Comparison of ENCODE assay signal across 24 cellular contexts in genomic region chr17:71765437-71765836, GRCh38.
A peak's percentile ranks its signal among the peaks of the same experiment; 100 is the strongest.
DNase-seq lines count a peak whose midpoint lies in the region; ATAC-seq and TF ChIP-seq lines count a peak whose summit lies in the region.
"Had no signal": no experiment of that assay in that cellular context is flagged by ENCODE, and none has a peak within 500 bp of the region (broad histone marks: within the 10 kb centered on the region; RNA-seq: fewer than 3 reads in every experiment).

No MANE protein-coding gene starts in this region.

- H3K23ac ChIP-seq in IMR-90 (ENCODE audit: low read depth, low read length) (no peak overlapping the region), mesendoderm (ENCODE audit: low read length) (no peak overlapping the region)

- dilution Hi-C loops in IMR-90 (cut with HindIII; ENCODE audit: low sequenced_read_pairs, unreplicated experiment), result no loop called here

- no peaks in the 10 kb centered on the region for H3K79me2 ChIP-seq in mesendoderm (ENCODE audit: control insufficient read depth, insufficient read depth, low read length)

- no peak for TF ChIP-seq POLR2A in IMR-90 (IDR thresholded peaks at IDR 0.05; ENCODE audit: low read depth, low read length)

- no peak overlapping the region for H3K9ac ChIP-seq in IMR-90 (ENCODE audit: low read depth, low read length)
- no peak overlapping the region for H3K9ac ChIP-seq in mesendoderm (ENCODE audit: low read length)

- intact Hi-C loops in A673 (cut with micrococcal nuclease; ENCODE audit: unreplicated experiment), result no loop called here
- intact Hi-C loops in IMR-90 (cut with micrococcal nuclease), result no loop called here

- CTCF ChIA-PET in A673 (lab: Charles Lee) (no interaction called here), IMR-90 (lab: Yijun Ruan, JAX) (interaction anchor here (0.5 kb wide), 1 partner anchor 999 kb away, joined by 3 read pairs; no protein-coding TSS in a partner anchor)

- H2BK5ac ChIP-seq in IMR-90 (ENCODE audit: low read depth, low read length, poor library complexity, severe bottlenecking) (no peak overlapping the region), mesendoderm (ENCODE audit: low read length) (no peak overlapping the region)

- no peaks in the 10 kb centered on the region for H3K27me3 ChIP-seq in A673 (replicated peaks; ENCODE audit: insufficient read depth, low read depth, low read length, poor library complexity)
- H3K27me3 ChIP-seq in IMR-90 (ENCODE audit: control insufficient read depth, insufficient read depth, low read length), result no peaks in the 10 kb centered on the region
- no peaks in the 10 kb centered on the region for H3K27me3 ChIP-seq in mesendoderm (ENCODE audit: insufficient read depth, low read length, poor library complexity)
- H3K27me3 ChIP-seq: foreskin keratinocyte, upper lobe of left lung had no signal

- no peak overlapping the region for H4K91ac ChIP-seq in IMR-90 (ENCODE audit: insufficient read depth, low read depth, low read length)

- H2AFZ ChIP-seq in IMR-90 (replicated peaks; ENCODE audit: low read length, poor library complexity), result no peak overlapping the region

- H2BK15ac ChIP-seq in IMR-90 (ENCODE audit: low read depth, low read length) (no peak overlapping the region), mesendoderm (replicated peaks; ENCODE audit: low read depth) (no peak overlapping the region)

- H4K8ac ChIP-seq in IMR-90 (ENCODE audit: low read depth in 2 of 2, low read length in 2 of 2) (no peak overlapping the region), mesendoderm (ENCODE audit: low read depth, low read length) (no peak overlapping the region)

- no peak overlapping the region for H2AK9ac ChIP-seq in IMR-90 (replicated peaks; ENCODE audit: low read depth, low read length, poor library complexity)

- TF ChIP-seq CTCF in A673 (conservative IDR thresholded peaks at IDR 0.05; ENCODE audit: low read depth, low read length) (no peak), IMR-90 (conservative IDR thresholded peaks at IDR 0.05; ENCODE audit: low read depth, low read length) (no peak)

- no peak overlapping the region for H2BK120ac ChIP-seq in IMR-90 (ENCODE audit: low read depth, low read length)
- no peak overlapping the region for H2BK120ac ChIP-seq in mesendoderm (ENCODE audit: low read depth, low read length)

- no peaks in the 10 kb centered on the region for H3K4me1 ChIP-seq in A673 (ENCODE audit: insufficient read depth, low read length, poor library complexity, severe bottlenecking)
- no peaks in the 10 kb centered on the region for H3K4me1 ChIP-seq in IMR-90 (ENCODE audit: control insufficient read depth, insufficient read depth, low read length)
- no peaks in the 10 kb centered on the region for H3K4me1 ChIP-seq in mesendoderm (ENCODE audit: control insufficient read depth, low read depth, low read length)
- H3K4me1 ChIP-seq: upper lobe of left lung had no signal

- ATAC-seq in IMR-90 (ENCODE audit: low read depth), result no peak
- ATAC-seq: activated CD8-positive, alpha-beta memory T cell treated with anti-CD3 and anti-CD28 coated beads, Interleukin-2, amount 10 ng/mL, durations not matched to agents 7 days and 5 days; foreskin keratinocyte; K562; T-cell had no signal

- WGBS in IMR-90 (ENCODE audit: extremely low coverage in 2 of 2, insufficient read length in 1 of 2), 2 experiments, result 33% methylated on average over 1 of the region's 2 CpGs; no CpG with 5 or more reads in 1 of the 2 experiments
- WGBS in mesendoderm (ENCODE audit: extremely low coverage, insufficient coverage, low lambda C conversion rate), result no CpG with 5 or more reads among the region's 2 CpGs

- POLR2A ChIA-PET in A673 (lab: Charles Lee; ENCODE audit: low non-redundant PET), result no interaction called here
- POLR2A ChIA-PET in IMR-90 (lab: Charles Lee; ENCODE audit: unreplicated experiment), result no interaction called here

- DNase-seq in A673 (ENCODE audit: low spot score) (peak; percentile 12), IMR-90 (peak; percentile 1), astrocyte of the hippocampus (ENCODE audit: low read depth, low spot score) (peak; percentile 8), mesendoderm (no peak), NCI-H1092 treated with DMSO at 0.1 percent for 48 hours (lab: John Stamatoyannopoulos, UW) (no peak), DMS53 treated with DMSO at 0.1 percent for 48 hours (lab: John Stamatoyannopoulos, UW; ENCODE audit: unreplicated experiment) (no peak)
- DNase-seq in activated CD4-positive, alpha-beta T cell treated with anti-CD3 and anti-CD28 coated beads, Interleukin-2, amount 50 U/mL, for 48 hours, result no peak
- DNase-seq in central memory CD4-positive, alpha-beta T cell, result no peak
- DNase-seq: 8988T; activated CD4-positive, alpha-beta T cell treated with anti-CD3 and anti-CD28 coated beads for 1 hour; activated CD8-positive, alpha-beta memory T cell treated with anti-CD3 and anti-CD28 coated beads, Interleukin-2, amount 10 ng/mL, durations not matched to agents 7 days and 5 days; aorta; foreskin keratinocyte; hypothalamus; NCI-H187; NCI-H82; nucleus accumbens; retina; SIG-M5; stimulated activated CD4-positive, alpha-beta T cell treated with anti-CD3 and anti-CD28 coated beads, Interleukin-15, amount 100 ng/mL, for 24 hours; T-cell; upper lobe of left lung had no signal

- no peak for TF ChIP-seq RAD21 in IMR-90 (IDR thresholded peaks at IDR 0.05; ENCODE audit: low read length)

- in situ Hi-C loops in IMR-90 (cut with MboI; ENCODE audit: low sequenced_read_pairs), result no loop called here

- H3K9me1 ChIP-seq in IMR-90 (ENCODE audit: insufficient read depth, low read length), result no peaks in the 10 kb centered on the region

- H4K20me1 ChIP-seq in IMR-90 (ENCODE audit: insufficient read depth, low read length), result no peaks in the 10 kb centered on the region

- no peak overlapping the region for H3K14ac ChIP-seq in IMR-90 (replicated peaks; ENCODE audit: low read depth, low read length)

- H3K4me2 ChIP-seq in IMR-90 (ENCODE audit: low read depth, low read length), result no peak overlapping the region
- no peak overlapping the region for H3K4me2 ChIP-seq in mesendoderm (ENCODE audit: low read length)

- BruUV-seq in A673 (replicated peaks; lab: Mats Ljungman, UMichigan) (no TSS peak), IMR-90 (replicated peaks; lab: Mats Ljungman, UMichigan) (no TSS peak)

- H3K56ac ChIP-seq in IMR-90 (ENCODE audit: extremely low read depth, insufficient read depth, low read length) (no peak overlapping the region), mesendoderm (ENCODE audit: low read length) (no peak overlapping the region)

- H2AK5ac ChIP-seq in IMR-90 (ENCODE audit: low read depth, low read length) (no peak overlapping the region), mesendoderm (ENCODE audit: low read length) (no peak overlapping the region)

- H2BK20ac ChIP-seq in IMR-90 (ENCODE audit: low read depth, low read length), result no peak overlapping the region

- H3K27ac ChIP-seq in A673 (ENCODE audit: low read depth, low read length, poor library complexity, severe bottlenecking), result no peak overlapping the region
- no peak overlapping the region for H3K27ac ChIP-seq in IMR-90 (ENCODE audit: insufficient read depth, low read length)
- H3K27ac ChIP-seq in mesendoderm (ENCODE audit: low read depth, low read length), result no peak overlapping the region
- H3K27ac ChIP-seq: epithelial cell of prostate, foreskin keratinocyte, upper lobe of left lung had no signal

- H3K18ac ChIP-seq in IMR-90 (ENCODE audit: low read depth, low read length) (no peak overlapping the region), mesendoderm (ENCODE audit: low read length) (no peak overlapping the region)

- no peaks in the 10 kb centered on the region for H3K79me1 ChIP-seq in IMR-90 (ENCODE audit: low read depth in 1 of 2, low read length in 2 of 2)
- H3K79me1 ChIP-seq in mesendoderm (ENCODE audit: low read length), result no peaks in the 10 kb centered on the region

- H3K36me3 ChIP-seq in A673 (ENCODE audit: insufficient read depth, low read length, poor library complexity, severe bottlenecking) (no peaks in the 10 kb centered on the region), IMR-90 (ENCODE audit: control insufficient read depth, insufficient read depth, low read length) (no peaks in the 10 kb centered on the region), mesendoderm (ENCODE audit: control insufficient read depth, insufficient read depth, low read length) (no peaks in the 10 kb centered on the region)
- H3K36me3 ChIP-seq: upper lobe of left lung had no signal

- H3K9me3 ChIP-seq in A673 (ENCODE audit: low read depth, low read length, poor library complexity, severe bottlenecking) (no peaks in the 10 kb centered on the region), IMR-90 (ENCODE audit: control insufficient read depth, insufficient read depth, low read length) (no peaks in the 10 kb centered on the region)
- H3K9me3 ChIP-seq: upper lobe of left lung had no signal

- H3K4me3 ChIP-seq in A673 (ENCODE audit: low read depth, low read length, poor library complexity, severe bottlenecking) (no peak overlapping the region), IMR-90 (ENCODE audit: insufficient read depth, low read depth, low read length) (no peak overlapping the region), mesendoderm (ENCODE audit: low read length) (no peak overlapping the region)
- H3K4me3 ChIP-seq: K562, upper lobe of left lung had no signal

- H3K4ac ChIP-seq in IMR-90 (ENCODE audit: low read depth, low read length), result no peak overlapping the region
- H3K4ac ChIP-seq in mesendoderm (ENCODE audit: low read depth, low read length), result peak overlapping the region; percentile 57

- H4K5ac ChIP-seq in IMR-90 (ENCODE audit: low read depth, low read length), result no peak overlapping the region
- no peak overlapping the region for H4K5ac ChIP-seq in mesendoderm (ENCODE audit: low read length)

TF ChIP-seq in IMR-90, 13 proteins besides CTCF, POLR2A, EP300 and RAD21:
- no peak for TF ChIP-seq CHD1 (IDR thresholded peaks at IDR 0.05; ENCODE audit: low read depth, low read length)
- no peak for TF ChIP-seq RFX5 (IDR thresholded peaks at IDR 0.05; ENCODE audit: low read depth, low read length)
- no peak for TF ChIP-seq ELK1 (IDR thresholded peaks at IDR 0.05; ENCODE audit: borderline replicate concordance, low read depth, low read length)
- TF ChIP-seq RCOR1 (IDR thresholded peaks at IDR 0.05; ENCODE audit: insufficient replicate concordance, low read length), result no peak
- TF ChIP-seq NFE2L2 (IDR thresholded peaks at IDR 0.05; ENCODE audit: low read depth, low read length), result no peak
- TF ChIP-seq FOS (IDR thresholded peaks at IDR 0.05; ENCODE audit: low read depth, low read length), result no peak
- TF ChIP-seq MXI1 (IDR thresholded peaks at IDR 0.05; ENCODE audit: borderline replicate concordance, low read depth, low read length), result no peak
TF ChIP-seq in IMR-90: peak in this region for 0.

Comparison
In these comparisons a context has a peak if more than half of its experiments do, and no peak if none do; other contexts are left out.
1. DNase-seq: peak in A673 (single experiment), IMR-90 (single experiment) and astrocyte of the hippocampus (single experiment); none in mesendoderm (single experiment), NCI-H1092 treated with DMSO at 0.1 percent for 48 hours (single experiment), activated CD4-positive, alpha-beta T cell treated with anti-CD3 and anti-CD28 coated beads, Interleukin-2, amount 50 U/mL, for 48 hours (0 of 2), DMS53 treated with DMSO at 0.1 percent for 48 hours (single experiment) and central memory CD4-positive, alpha-beta T cell (single experiment).